Comparison of ENCODE assay signal across 1 cellular context in the genomic region with DNA sequence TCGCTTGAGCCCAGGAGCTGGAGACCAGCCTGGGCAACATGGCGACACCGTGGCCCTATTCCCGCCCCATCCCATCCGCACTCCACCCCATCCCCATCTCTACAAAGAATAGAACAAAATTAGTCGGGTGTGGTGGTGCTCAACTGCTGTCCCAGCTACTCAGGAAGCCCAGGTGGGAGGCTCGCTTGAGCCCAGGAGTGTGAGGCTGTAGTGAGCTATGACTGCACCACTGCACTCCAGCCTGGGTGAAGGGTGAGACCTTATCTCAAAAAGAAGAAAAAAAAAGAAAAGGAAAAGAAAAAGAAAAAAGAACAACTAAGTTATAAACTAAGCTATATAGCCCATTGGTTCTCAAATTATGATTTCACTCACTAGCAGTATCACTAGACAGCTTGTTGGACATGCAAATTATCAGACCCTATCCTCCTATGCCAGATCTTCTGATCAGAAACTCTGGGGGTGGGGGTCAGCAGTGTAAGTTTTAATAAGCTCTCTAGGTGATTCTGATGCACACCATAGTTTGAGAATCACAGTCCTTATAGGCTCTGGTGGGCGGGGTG.
A peak's percentile ranks its signal among the peaks of the same experiment; 100 is the strongest.
TF ChIP-seq lines count a peak whose summit lies in the region.

No MANE protein-coding gene starts in this region.

TF ChIP-seq in K562, 482 proteins besides CTCF, POLR2A, EP300 and RAD21 (continued from another document):
- TF ChIP-seq, protein P1, sequence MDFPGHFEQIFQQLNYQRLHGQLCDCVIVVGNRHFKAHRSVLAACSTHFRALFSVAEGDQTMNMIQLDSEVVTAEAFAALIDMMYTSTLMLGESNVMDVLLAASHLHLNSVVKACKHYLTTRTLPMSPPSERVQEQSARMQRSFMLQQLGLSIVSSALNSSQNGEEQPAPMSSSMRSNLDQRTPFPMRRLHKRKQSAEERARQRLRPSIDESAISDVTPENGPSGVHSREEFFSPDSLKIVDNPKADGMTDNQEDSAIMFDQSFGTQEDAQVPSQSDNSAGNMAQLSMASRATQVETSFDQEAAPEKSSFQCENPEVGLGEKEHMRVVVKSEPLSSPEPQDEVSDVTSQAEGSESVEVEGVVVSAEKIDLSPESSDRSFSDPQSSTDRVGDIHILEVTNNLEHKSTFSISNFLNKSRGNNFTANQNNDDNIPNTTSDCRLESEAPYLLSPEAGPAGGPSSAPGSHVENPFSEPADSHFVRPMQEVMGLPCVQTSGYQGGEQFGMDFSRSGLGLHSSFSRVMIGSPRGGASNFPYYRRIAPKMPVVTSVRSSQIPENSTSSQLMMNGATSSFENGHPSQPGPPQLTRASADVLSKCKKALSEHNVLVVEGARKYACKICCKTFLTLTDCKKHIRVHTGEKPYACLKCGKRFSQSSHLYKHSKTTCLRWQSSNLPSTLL (IDR thresholded peaks at IDR 0.05), result no peak
- TF ChIP-seq POU5F1 (IDR thresholded peaks at IDR 0.05; ENCODE audit: borderline replicate concordance, low read depth, low read length, partially characterized antibody), result no peak
- TF ChIP-seq CREB1 (IDR thresholded peaks at IDR 0.05), result no peak
- no peak for TF ChIP-seq CREB1 (CRISPR knock-in tag; IDR thresholded peaks at IDR 0.05)
- TF ChIP-seq, protein P2, sequence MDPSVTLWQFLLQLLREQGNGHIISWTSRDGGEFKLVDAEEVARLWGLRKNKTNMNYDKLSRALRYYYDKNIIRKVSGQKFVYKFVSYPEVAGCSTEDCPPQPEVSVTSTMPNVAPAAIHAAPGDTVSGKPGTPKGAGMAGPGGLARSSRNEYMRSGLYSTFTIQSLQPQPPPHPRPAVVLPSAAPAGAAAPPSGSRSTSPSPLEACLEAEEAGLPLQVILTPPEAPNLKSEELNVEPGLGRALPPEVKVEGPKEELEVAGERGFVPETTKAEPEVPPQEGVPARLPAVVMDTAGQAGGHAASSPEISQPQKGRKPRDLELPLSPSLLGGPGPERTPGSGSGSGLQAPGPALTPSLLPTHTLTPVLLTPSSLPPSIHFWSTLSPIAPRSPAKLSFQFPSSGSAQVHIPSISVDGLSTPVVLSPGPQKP (CRISPR knock-in tag; IDR thresholded peaks at IDR 0.05), result no peak
- TF ChIP-seq, protein P3, sequence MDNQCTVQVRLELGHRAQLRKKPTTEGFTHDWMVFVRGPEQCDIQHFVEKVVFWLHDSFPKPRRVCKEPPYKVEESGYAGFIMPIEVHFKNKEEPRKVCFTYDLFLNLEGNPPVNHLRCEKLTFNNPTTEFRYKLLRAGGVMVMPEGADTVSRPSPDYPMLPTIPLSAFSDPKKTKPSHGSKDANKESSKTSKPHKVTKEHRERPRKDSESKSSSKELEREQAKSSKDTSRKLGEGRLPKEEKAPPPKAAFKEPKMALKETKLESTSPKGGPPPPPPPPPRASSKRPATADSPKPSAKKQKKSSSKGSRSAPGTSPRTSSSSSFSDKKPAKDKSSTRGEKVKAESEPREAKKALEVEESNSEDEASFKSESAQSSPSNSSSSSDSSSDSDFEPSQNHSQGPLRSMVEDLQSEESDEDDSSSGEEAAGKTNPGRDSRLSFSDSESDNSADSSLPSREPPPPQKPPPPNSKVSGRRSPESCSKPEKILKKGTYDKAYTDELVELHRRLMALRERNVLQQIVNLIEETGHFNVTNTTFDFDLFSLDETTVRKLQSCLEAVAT (IDR thresholded peaks at IDR 0.05), result 0 out of 4 replicates have a peak, but pooled peaks of 1 of the 2 experiments have one; percentile 38
- no peak for TF ChIP-seq L3MBTL2 (IDR thresholded peaks at IDR 0.05)
- no peak for TF ChIP-seq SIN3A (IDR thresholded peaks at IDR 0.05; ENCODE audit: borderline replicate concordance in 2 of 2, control insufficient read depth in 1 of 2, low read depth in 2 of 2, low read length in 2 of 2)
- no peak for TF ChIP-seq MTF1 (CRISPR knock-in tag; IDR thresholded peaks at IDR 0.05; ENCODE audit: borderline replicate concordance)
- TF ChIP-seq HIVEP1 (CRISPR knock-in tag; IDR thresholded peaks at IDR 0.05), result no peak
- TF ChIP-seq SMARCA4 (IDR thresholded peaks at IDR 0.05), result no peak
- TF ChIP-seq, protein P4, sequence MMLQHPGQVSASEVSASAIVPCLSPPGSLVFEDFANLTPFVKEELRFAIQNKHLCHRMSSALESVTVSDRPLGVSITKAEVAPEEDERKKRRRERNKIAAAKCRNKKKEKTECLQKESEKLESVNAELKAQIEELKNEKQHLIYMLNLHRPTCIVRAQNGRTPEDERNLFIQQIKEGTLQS (IDR thresholded peaks at IDR 0.05), result no peak
- TF ChIP-seq, protein P4 (CRISPR knock-in tag; conservative IDR thresholded peaks at IDR 0.05), result no peak
- no peak for TF ChIP-seq ZNF143 (CRISPR knock-in tag; IDR thresholded peaks at IDR 0.05)
- TF ChIP-seq SAP30 (IDR thresholded peaks at IDR 0.05; ENCODE audit: borderline replicate concordance, insufficient read depth, low read depth, low read length, poor library complexity, severe bottlenecking), result no peak
- TF ChIP-seq RFX7 (CRISPR knock-in tag; IDR thresholded peaks at IDR 0.05), result no peak
- TF ChIP-seq, protein P5, sequence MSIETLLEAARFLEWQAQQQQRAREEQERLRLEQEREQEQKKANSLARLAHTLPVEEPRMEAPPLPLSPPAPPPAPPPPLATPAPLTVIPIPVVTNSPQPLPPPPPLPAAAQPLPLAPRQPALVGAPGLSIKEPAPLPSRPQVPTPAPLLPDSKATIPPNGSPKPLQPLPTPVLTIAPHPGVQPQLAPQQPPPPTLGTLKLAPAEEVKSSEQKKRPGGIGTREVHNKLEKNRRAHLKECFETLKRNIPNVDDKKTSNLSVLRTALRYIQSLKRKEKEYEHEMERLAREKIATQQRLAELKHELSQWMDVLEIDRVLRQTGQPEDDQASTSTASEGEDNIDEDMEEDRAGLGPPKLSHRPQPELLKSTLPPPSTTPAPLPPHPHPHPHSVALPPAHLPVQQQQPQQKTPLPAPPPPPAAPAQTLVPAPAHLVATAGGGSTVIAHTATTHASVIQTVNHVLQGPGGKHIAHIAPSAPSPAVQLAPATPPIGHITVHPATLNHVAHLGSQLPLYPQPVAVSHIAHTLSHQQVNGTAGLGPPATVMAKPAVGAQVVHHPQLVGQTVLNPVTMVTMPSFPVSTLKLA (conservative IDR thresholded peaks at IDR 0.05), result no peak
- no peak for TF ChIP-seq NR2C1 (IDR thresholded peaks at IDR 0.05)
- TF ChIP-seq NR2C1 (tag; IDR thresholded peaks at IDR 0.05), result no peak
- TF ChIP-seq, protein P6, sequence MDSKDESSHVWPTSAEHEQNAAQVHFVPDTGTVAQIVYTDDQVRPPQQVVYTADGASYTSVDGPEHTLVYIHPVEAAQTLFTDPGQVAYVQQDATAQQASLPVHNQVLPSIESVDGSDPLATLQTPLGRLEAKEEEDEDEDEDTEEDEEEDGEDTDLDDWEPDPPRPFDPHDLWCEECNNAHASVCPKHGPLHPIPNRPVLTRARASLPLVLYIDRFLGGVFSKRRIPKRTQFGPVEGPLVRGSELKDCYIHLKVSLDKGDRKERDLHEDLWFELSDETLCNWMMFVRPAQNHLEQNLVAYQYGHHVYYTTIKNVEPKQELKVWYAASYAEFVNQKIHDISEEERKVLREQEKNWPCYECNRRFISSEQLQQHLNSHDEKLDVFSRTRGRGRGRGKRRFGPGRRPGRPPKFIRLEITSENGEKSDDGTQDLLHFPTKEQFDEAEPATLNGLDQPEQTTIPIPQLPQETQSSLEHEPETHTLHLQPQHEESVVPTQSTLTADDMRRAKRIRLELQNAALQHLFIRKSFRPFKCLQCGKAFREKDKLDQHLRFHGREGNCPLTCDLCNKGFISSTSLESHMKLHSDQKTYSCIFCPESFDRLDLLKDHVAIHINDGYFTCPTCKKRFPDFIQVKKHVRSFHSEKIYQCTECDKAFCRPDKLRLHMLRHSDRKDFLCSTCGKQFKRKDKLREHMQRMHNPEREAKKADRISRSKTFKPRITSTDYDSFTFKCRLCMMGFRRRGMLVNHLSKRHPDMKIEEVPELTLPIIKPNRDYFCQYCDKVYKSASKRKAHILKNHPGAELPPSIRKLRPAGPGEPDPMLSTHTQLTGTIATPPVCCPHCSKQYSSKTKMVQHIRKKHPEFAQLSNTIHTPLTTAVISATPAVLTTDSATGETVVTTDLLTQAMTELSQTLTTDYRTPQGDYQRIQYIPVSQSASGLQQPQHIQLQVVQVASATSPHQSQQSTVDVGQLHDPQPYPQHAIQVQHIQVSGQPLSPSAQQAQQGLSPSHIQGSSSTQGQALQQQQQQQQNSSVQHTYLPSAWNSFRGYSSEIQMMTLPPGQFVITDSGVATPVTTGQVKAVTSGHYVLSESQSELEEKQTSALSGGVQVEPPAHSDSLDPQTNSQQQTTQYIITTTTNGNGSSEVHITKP (IDR thresholded peaks at IDR 0.05; ENCODE audit: partially characterized antibody), result peak; percentile 52
- TF ChIP-seq ZZZ3 (IDR thresholded peaks at IDR 0.05), result no peak
- TF ChIP-seq ZNF431 (CRISPR knock-in tag; IDR thresholded peaks at IDR 0.05), result no peak
- TF ChIP-seq, protein P7, sequence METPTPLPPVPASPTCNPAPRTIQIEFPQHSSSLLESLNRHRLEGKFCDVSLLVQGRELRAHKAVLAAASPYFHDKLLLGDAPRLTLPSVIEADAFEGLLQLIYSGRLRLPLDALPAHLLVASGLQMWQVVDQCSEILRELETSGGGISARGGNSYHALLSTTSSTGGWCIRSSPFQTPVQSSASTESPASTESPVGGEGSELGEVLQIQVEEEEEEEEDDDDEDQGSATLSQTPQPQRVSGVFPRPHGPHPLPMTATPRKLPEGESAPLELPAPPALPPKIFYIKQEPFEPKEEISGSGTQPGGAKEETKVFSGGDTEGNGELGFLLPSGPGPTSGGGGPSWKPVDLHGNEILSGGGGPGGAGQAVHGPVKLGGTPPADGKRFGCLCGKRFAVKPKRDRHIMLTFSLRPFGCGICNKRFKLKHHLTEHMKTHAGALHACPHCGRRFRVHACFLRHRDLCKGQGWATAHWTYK (CRISPR knock-in tag; IDR thresholded peaks at IDR 0.05), result no peak
- TF ChIP-seq, protein P8, sequence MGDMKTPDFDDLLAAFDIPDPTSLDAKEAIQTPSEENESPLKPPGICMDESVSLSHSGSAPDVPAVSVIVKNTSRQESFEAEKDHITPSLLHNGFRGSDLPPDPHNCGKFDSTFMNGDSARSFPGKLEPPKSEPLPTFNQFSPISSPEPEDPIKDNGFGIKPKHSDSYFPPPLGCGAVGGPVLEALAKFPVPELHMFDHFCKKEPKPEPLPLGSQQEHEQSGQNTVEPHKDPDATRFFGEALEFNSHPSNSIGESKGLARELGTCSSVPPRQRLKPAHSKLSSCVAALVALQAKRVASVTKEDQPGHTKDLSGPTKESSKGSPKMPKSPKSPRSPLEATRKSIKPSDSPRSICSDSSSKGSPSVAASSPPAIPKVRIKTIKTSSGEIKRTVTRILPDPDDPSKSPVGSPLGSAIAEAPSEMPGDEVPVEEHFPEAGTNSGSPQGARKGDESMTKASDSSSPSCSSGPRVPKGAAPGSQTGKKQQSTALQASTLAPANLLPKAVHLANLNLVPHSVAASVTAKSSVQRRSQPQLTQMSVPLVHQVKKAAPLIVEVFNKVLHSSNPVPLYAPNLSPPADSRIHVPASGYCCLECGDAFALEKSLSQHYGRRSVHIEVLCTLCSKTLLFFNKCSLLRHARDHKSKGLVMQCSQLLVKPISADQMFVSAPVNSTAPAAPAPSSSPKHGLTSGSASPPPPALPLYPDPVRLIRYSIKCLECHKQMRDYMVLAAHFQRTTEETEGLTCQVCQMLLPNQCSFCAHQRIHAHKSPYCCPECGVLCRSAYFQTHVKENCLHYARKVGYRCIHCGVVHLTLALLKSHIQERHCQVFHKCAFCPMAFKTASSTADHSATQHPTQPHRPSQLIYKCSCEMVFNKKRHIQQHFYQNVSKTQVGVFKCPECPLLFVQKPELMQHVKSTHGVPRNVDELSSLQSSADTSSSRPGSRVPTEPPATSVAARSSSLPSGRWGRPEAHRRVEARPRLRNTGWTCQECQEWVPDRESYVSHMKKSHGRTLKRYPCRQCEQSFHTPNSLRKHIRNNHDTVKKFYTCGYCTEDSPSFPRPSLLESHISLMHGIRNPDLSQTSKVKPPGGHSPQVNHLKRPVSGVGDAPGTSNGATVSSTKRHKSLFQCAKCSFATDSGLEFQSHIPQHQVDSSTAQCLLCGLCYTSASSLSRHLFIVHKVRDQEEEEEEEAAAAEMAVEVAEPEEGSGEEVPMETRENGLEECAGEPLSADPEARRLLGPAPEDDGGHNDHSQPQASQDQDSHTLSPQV (IDR thresholded peaks at IDR 0.05), result 0 out of 2 replicates have a peak, but pooled peaks have one; percentile 23
- no peak for TF ChIP-seq ZC3H4 (CRISPR knock-in tag; IDR thresholded peaks at IDR 0.05; ENCODE audit: borderline replicate concordance)
- no peak for TF ChIP-seq ZNF232 (CRISPR knock-in tag; IDR thresholded peaks at IDR 0.05)
- 0 out of 2 replicates have a peak, but pooled peaks have one; percentile 10 for TF ChIP-seq DPF2 (IDR thresholded peaks at IDR 0.05)
- no peak for TF ChIP-seq ZKSCAN1 (IDR thresholded peaks at IDR 0.05; ENCODE audit: low read depth, low read length)
- TF ChIP-seq, protein P9, sequence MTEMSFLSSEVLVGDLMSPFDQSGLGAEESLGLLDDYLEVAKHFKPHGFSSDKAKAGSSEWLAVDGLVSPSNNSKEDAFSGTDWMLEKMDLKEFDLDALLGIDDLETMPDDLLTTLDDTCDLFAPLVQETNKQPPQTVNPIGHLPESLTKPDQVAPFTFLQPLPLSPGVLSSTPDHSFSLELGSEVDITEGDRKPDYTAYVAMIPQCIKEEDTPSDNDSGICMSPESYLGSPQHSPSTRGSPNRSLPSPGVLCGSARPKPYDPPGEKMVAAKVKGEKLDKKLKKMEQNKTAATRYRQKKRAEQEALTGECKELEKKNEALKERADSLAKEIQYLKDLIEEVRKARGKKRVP (CRISPR knock-in tag; IDR thresholded peaks at IDR 0.05), result no peak
- TF ChIP-seq MAFF (IDR thresholded peaks at IDR 0.05; ENCODE audit: low read length), result no peak
